Comparison of ENCODE assay signal across 25 cellular contexts in the genomic region with DNA sequence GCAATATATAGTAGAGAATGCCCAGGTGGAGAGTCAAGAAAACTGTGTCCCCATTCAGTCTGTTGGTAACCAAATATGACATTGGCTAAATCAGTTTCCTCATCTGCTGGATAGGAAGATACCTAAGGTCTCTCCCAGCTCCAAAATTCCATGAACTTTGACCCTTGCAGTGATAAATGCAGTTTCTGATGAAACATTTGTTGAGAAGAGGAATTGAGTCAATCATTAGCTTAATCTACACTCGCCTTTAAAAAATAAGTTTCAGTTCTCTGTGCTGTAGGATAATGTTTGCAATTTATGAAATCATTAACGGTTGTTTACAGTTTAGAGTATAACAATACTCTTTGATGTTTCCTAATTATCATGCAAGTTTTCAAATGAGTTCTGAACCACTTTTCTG. TPM values are rescaled to one million over a fixed set of nuclear protein-coding genes. Genes with fewer than 3 reads are reported as not detected.
DNase-seq lines count a peak whose midpoint lies in the region; ATAC-seq and TF ChIP-seq lines count a peak whose summit lies in the region.
"Had no signal": no experiment of that assay in that cellular context is flagged by ENCODE, and none has a peak within 500 bp of the region (broad histone marks: within the 10 kb centered on the region; RNA-seq: fewer than 3 reads in every experiment).

No MANE protein-coding gene starts in this region.

- H3K4me1 Mint-ChIP-seq in Caco-2 (ENCODE audit: low read depth, unreplicated experiment), result peaks cover 6% of the 10 kb centered on the region
- H3K4me1 Mint-ChIP-seq: brain; naive thymus-derived CD8-positive, alpha-beta T cell had no signal

- H3K4me3 ChIP-seq in Caco-2 (ENCODE audit: low read depth, low read length) (no peak overlapping the region), suprapubic skin (no peak overlapping the region)
- H3K4me3 ChIP-seq: BLaER1 treated with 17β-estradiol and CSF1 and Interleukin-3, amounts not matched to agents 10 nM and 100 nM; esophagus squamous epithelium; gastroesophageal sphincter; sigmoid colon; uterus had no signal

- no peak overlapping the region for H3K27ac Mint-ChIP-seq in Caco-2 (ENCODE audit: unreplicated experiment)
- H3K27ac Mint-ChIP-seq: brain; naive thymus-derived CD8-positive, alpha-beta T cell; T-helper 2 cell treated with Interferon-gamma antibody and Interleukin-4, amounts not matched to agents 5 μg/mL and 100 μg/mL, for 36 hours had no signal

- H3K27ac ChIP-seq in suprapubic skin, result no peak overlapping the region
- H3K27ac ChIP-seq: BLaER1 treated with 17β-estradiol and CSF1 and Interleukin-3, amounts not matched to agents 10 nM and 100 nM; esophagus squamous epithelium; gastroesophageal sphincter; sigmoid colon; uterus; WERI-Rb-1 had no signal

- TF ChIP-seq CTCF in Caco-2 (IDR thresholded peaks at IDR 0.05; ENCODE audit: insufficient read depth in 1 of 2, low read depth in 1 of 2, low read length in 1 of 2, severe bottlenecking in 1 of 2, unreplicated experiment in 1 of 2) (no peak), suprapubic skin (IDR thresholded peaks at IDR 0.05) (no peak)

- no peaks in the 10 kb centered on the region for H3K9me3 Mint-ChIP-seq in Caco-2 (ENCODE audit: unreplicated experiment)
- H3K9me3 Mint-ChIP-seq: T-helper 2 cell treated with Interferon-gamma antibody and Interleukin-4, amounts not matched to agents 5 μg/mL and 100 μg/mL, for 36 hours had no signal

- CTCF ChIA-PET in Caco-2 (lab: Charles Lee), result no interaction called here

- intact Hi-C loops in Caco-2 (cut with micrococcal nuclease; ENCODE audit: unreplicated experiment), result loop anchor here (5.0 kb wide), 1 partner anchor 38 kb away; a partner anchor contains a TSS

- POLR2A ChIA-PET in Caco-2 (lab: Charles Lee), result no interaction called here

- peaks cover 10% of the 10 kb centered on the region; the same call in 1 of the 2 replicates for H3K4me1 ChIP-seq in Caco-2
- no peaks in the 10 kb centered on the region for H3K4me1 ChIP-seq in suprapubic skin
- H3K4me1 ChIP-seq: BLaER1 treated with 17β-estradiol and CSF1 and Interleukin-3, amounts not matched to agents 10 nM and 100 nM; esophagus squamous epithelium; gastroesophageal sphincter; sigmoid colon; uterus had no signal

- no peak for TF ChIP-seq EP300 in suprapubic skin (IDR thresholded peaks at IDR 0.05)

- TF ChIP-seq POLR2A in suprapubic skin (IDR thresholded peaks at IDR 0.05), result no peak

- H3K27me3 Mint-ChIP-seq in Caco-2 (ENCODE audit: insufficient read depth, unreplicated experiment), result no peaks in the 10 kb centered on the region
- H3K27me3 Mint-ChIP-seq: brain had no signal

- BruUV-seq in Caco-2 (replicated peaks; lab: Mats Ljungman, UMichigan), result no TSS peak

- no peak overlapping the region for H3K4me3 Mint-ChIP-seq in Caco-2 (ENCODE audit: unreplicated experiment)
- H3K4me3 Mint-ChIP-seq: brain; naive thymus-derived CD8-positive, alpha-beta T cell; T-helper 2 cell treated with Interferon-gamma antibody and Interleukin-4, amounts not matched to agents 5 μg/mL and 100 μg/mL, for 36 hours had no signal

- ATAC-seq in GM19463 (IDR thresholded peaks at IDR 0.05; ENCODE audit: unreplicated experiment) (peak; percentile 82), HG03139 (IDR thresholded peaks at IDR 0.05; ENCODE audit: unreplicated experiment) (peak; percentile 78), GM21529 (IDR thresholded peaks at IDR 0.05; ENCODE audit: unreplicated experiment) (no peak)
- ATAC-seq: gastroesophageal sphincter; naive thymus-derived CD8-positive, alpha-beta T cell; Panc1 had no signal

- DNase-seq in Caco-2 (peak; percentile 36 to 53), SW480 (ENCODE audit: low spot score) (peak; percentile 20), EL (no peak), DMS 273 (lab: John Stamatoyannopoulos, UW; ENCODE audit: unreplicated experiment) (no peak), suprapubic skin (ENCODE audit: low spot score in 2 of 2) (no peak)
- DNase-seq: activated CD4-positive, alpha-beta T cell treated with anti-CD3 and anti-CD28 coated beads, Interleukin-2, amount 50 U/mL, for 4 hours; activated effector memory CD4-positive, alpha-beta T cell treated with anti-CD3 and anti-CD28 coated beads, Interleukin-2, amount 50 U/mL, for 16 hours; effector memory CD4-positive, alpha-beta T cell; esophagus squamous epithelium; GOT3; kidney glomerular epithelial cell; MM.1S; naive thymus-derived CD8-positive, alpha-beta T cell; NCI-H774; sigmoid colon; uterus; WERI-Rb-1 had no signal

- WGBS in suprapubic skin, result 89% methylated on average over 2 of the region's 2 CpGs

- no peaks in the 10 kb centered on the region for H3K36me3 Mint-ChIP-seq in Caco-2 (ENCODE audit: insufficient read depth, unreplicated experiment)
- H3K36me3 Mint-ChIP-seq: brain; naive thymus-derived CD8-positive, alpha-beta T cell had no signal

- no peaks in the 10 kb centered on the region for H3K27me3 ChIP-seq in Caco-2 (replicated peaks; ENCODE audit: control insufficient read depth, insufficient read depth, low read length)
- no peaks in the 10 kb centered on the region for H3K27me3 ChIP-seq in suprapubic skin
- H3K27me3 ChIP-seq: BLaER1 treated with 17β-estradiol and CSF1 and Interleukin-3, amounts not matched to agents 10 nM and 100 nM; esophagus squamous epithelium; gastroesophageal sphincter; sigmoid colon; uterus had no signal

- H3K9me3 ChIP-seq in Caco-2 (no peaks in the 10 kb centered on the region), suprapubic skin (no peaks in the 10 kb centered on the region)
- H3K9me3 ChIP-seq: esophagus squamous epithelium, sigmoid colon, uterus had no signal

- H3K36me3 ChIP-seq in Caco-2 (ENCODE audit: control insufficient read depth, insufficient read depth, low read length) (no peaks in the 10 kb centered on the region), suprapubic skin (no peaks in the 10 kb centered on the region)
- H3K36me3 ChIP-seq: BLaER1 treated with 17β-estradiol and CSF1 and Interleukin-3, amounts not matched to agents 10 nM and 100 nM; esophagus squamous epithelium; gastroesophageal sphincter; sigmoid colon; uterus; WERI-Rb-1 had no signal

RNA-seq across cellular contexts. Expression of a gene that starts 38.0 kb away (rescaled TPM):
- 100 and 102 TPM in 2 replicates for total RNA-seq in Caco-2 (2022)
- 10 to 100 TPM; 35.6 to 55.8 (median 42.5) TPM for total RNA-seq in suprapubic skin

Comparison
In these comparisons a context has a peak if more than half of its experiments do, and no peak if none do; other contexts are left out.
1. DNase-seq: peak in Caco-2 (2 of 2) and SW480 (single experiment); none in EL (single experiment), DMS 273 (single experiment) and suprapubic skin (0 of 2).